In the genomic region with DNA sequence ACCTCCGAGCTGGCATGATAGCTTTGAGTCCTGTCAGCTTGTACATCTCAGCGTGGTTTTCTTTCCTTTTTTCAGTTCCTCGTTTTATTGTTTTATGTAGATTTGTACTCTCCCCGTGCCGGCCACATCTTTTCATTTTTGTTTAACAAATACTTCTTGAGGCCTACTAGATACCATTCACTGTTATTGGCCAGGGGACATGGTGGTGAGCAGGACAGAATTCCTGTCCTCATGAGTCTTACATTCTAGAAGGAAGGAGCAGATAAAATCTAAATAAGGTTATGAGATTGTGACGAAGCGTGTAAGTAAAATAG, we compare ENCODE assay signal across 8 cellular contexts. TPM values are rescaled to one million over a fixed set of nuclear protein-coding genes. Genes with fewer than 3 reads are reported as not detected.
DNase-seq lines count a peak whose midpoint lies in the region; ATAC-seq, FAIRE-seq and TF ChIP-seq lines count a peak whose summit lies in the region.

No MANE protein-coding gene starts in this region.

- no peaks in the 10 kb centered on the region for H3K27me3 ChIP-seq in CD4-positive, CD25-positive, alpha-beta regulatory T cell (ENCODE audit: control insufficient read depth, insufficient read depth, low read length)
- no peaks in the 10 kb centered on the region for H3K27me3 ChIP-seq in K562 (ENCODE audit: control insufficient read depth in 2 of 2, insufficient read depth in 2 of 2, low read length in 2 of 2)
- H3K27me3 ChIP-seq in mesendoderm (ENCODE audit: insufficient read depth, low read length, poor library complexity) = no peaks in the 10 kb centered on the region

- H3K79me2 ChIP-seq in K562 (ENCODE audit: control insufficient read depth, insufficient read depth, low read length) = peaks cover 66% of the 10 kb centered on the region
- H3K79me2 ChIP-seq in mesendoderm (ENCODE audit: control insufficient read depth, insufficient read depth, low read length) = peaks cover 46% of the 10 kb centered on the region

- DNase-seq in CD4-positive, CD25-positive, alpha-beta regulatory T cell = peak in 1 of 3 donors; percentile 46
- DNase-seq in K562 (ENCODE audit: extremely low read depth in 1 of 4, low spot score in 3 of 4) (no peak), mesendoderm (no peak), H4 (ENCODE audit: low spot score) (no peak), type B pancreatic cell (ENCODE audit: extremely low spot score, unreplicated experiment) (no peak)
- no peak for DNase-seq in activated naive CD4-positive, alpha-beta T cell treated with anti-CD3 and anti-CD28 coated beads, Interleukin-2, amount 50 U/mL, for 16 hours

- H3K9me1 ChIP-seq in K562 (ENCODE audit: control insufficient read depth, insufficient read depth, low read length) = no peaks in the 10 kb centered on the region

- TF ChIP-seq CTCF in K562 (IDR thresholded peaks at IDR 0.05 in 2 of 3, conservative IDR thresholded peaks at IDR 0.05 in 1 of 3; ENCODE audit: insufficient read depth in 2 of 3, low read depth in 1 of 3, low read length in 3 of 3) (no peak), type B pancreatic cell (conservative IDR thresholded peaks at IDR 0.05) (no peak)

- H2BK15ac ChIP-seq in mesendoderm (replicated peaks; ENCODE audit: low read depth) = no peak overlapping the region

- TF ChIP-seq POLR2A in K562 (conservative IDR thresholded peaks at IDR 0.05) = no peak

- H3K4ac ChIP-seq in mesendoderm (ENCODE audit: low read depth, low read length) = no peak overlapping the region

- no peaks in the 10 kb centered on the region for H3K9me3 Mint-ChIP-seq in CD4-positive, CD25-positive, alpha-beta regulatory T cell
- H3K9me3 Mint-ChIP-seq in type B pancreatic cell = no peaks in the 10 kb centered on the region

- H3K79me1 ChIP-seq in mesendoderm (ENCODE audit: low read length) = peaks cover 11% of the 10 kb centered on the region

- H3K18ac ChIP-seq in mesendoderm (ENCODE audit: low read length) = no peak overlapping the region

- H3K27me3 Mint-ChIP-seq in CD4-positive, CD25-positive, alpha-beta regulatory T cell = no peaks in the 10 kb centered on the region
- H3K27me3 Mint-ChIP-seq in type B pancreatic cell = no peaks in the 10 kb centered on the region

- H2BK120ac ChIP-seq in mesendoderm (ENCODE audit: low read depth, low read length) = no peak overlapping the region

- no peak overlapping the region for H4K5ac ChIP-seq in mesendoderm (ENCODE audit: low read length)

- peak overlapping the region; percentile 42; the same call in 1 of the 2 replicates for H2AFZ ChIP-seq in K562 (ENCODE audit: low read depth, low read length)

- H2AK5ac ChIP-seq in mesendoderm (ENCODE audit: low read length) = no peak overlapping the region

- POLR2A ChIA-PET in K562 (lab: Yijun Ruan, JAX) = interaction anchor here (1.9 kb wide), 1 partner anchor 12 kb away, joined by 6 read pairs; no protein-coding TSS in a partner anchor

- H3K27ac Mint-ChIP-seq in CD4-positive, CD25-positive, alpha-beta regulatory T cell = no peak overlapping the region
- H3K27ac Mint-ChIP-seq in type B pancreatic cell = no peak overlapping the region

- TF ChIP-seq RAD21 in K562 (CRISPR knock-in tag; conservative IDR thresholded peaks at IDR 0.05 in 1 of 2, IDR thresholded peaks at IDR 0.05 in 1 of 2) = no peak

- in situ Hi-C loops in K562 (cut with MboI) = no loop called here

- H3K4me1 ChIP-seq in CD4-positive, CD25-positive, alpha-beta regulatory T cell (ENCODE audit: control insufficient read depth, insufficient read depth, low read length, poor library complexity, severe bottlenecking) = peaks cover 41% of the 10 kb centered on the region
- H3K4me1 ChIP-seq in K562 (replicated peaks in 1 of 2; ENCODE audit: control insufficient read depth in 2 of 2, insufficient read depth in 2 of 2, low read length in 2 of 2) (peaks cover 19 to 23% of the 10 kb centered on the region in 2 experiments; a peak in 4 of 5 replicates), mesendoderm (ENCODE audit: control insufficient read depth, low read depth, low read length) (peaks cover 2% of the 10 kb centered on the region)

- CTCF ChIA-PET in K562 (lab: Yijun Ruan, JAX; ENCODE audit: low intra/inter-chr PET ratio) = no interaction called here

- H4K8ac ChIP-seq in mesendoderm (ENCODE audit: low read depth, low read length) = no peak overlapping the region

- no peak for ATAC-seq in CD4-positive, CD25-positive, alpha-beta regulatory T cell (ENCODE audit: low read depth in 2 of 2)
- ATAC-seq in GM19328 (IDR thresholded peaks at IDR 0.05; ENCODE audit: unreplicated experiment) = peak; percentile 38
- ATAC-seq in HG03571 (IDR thresholded peaks at IDR 0.05; ENCODE audit: unreplicated experiment) = peak; percentile 35
- no peak for ATAC-seq in K562

- H3K27ac ChIP-seq in CD4-positive, CD25-positive, alpha-beta regulatory T cell (ENCODE audit: insufficient read depth, low read length, poor library complexity, severe bottlenecking) = peak overlapping the region; percentile 77
- H3K27ac ChIP-seq in K562 (ENCODE audit: extremely low read depth, low read depth, low read length) (peak overlapping the region; percentile 80), mesendoderm (ENCODE audit: low read depth, low read length) (no peak overlapping the region)

- intact Hi-C loops in K562 (cut with micrococcal nuclease) = loop anchor here (2.0 to 10.0 kb wide), 4 partner anchors 65 to 437 kb away; a partner anchor contains a TSS

- TF ChIP-seq EP300 in K562 (IDR thresholded peaks at IDR 0.05; ENCODE audit: low read length) = no peak

- H3K23ac ChIP-seq in mesendoderm (ENCODE audit: low read length) = peak overlapping the region; percentile 80

- peak overlapping the region; percentile 82 to 99; a peak in 3 of 4 replicates for H3K9ac ChIP-seq in K562 (ENCODE audit: insufficient read depth in 1 of 2, low read depth in 2 of 2, low read length in 2 of 2)
- H3K9ac ChIP-seq in mesendoderm (ENCODE audit: low read length) = peak overlapping the region; percentile 90

- no peak for FAIRE-seq in K562 (lab: Jason Lieb, UNC)

- no TSS peak for BruUV-seq in K562 (replicated peaks; lab: Mats Ljungman, UMichigan)

- no peaks in the 10 kb centered on the region for H3K9me3 ChIP-seq in CD4-positive, CD25-positive, alpha-beta regulatory T cell (ENCODE audit: control insufficient read depth in 2 of 2, low read length in 2 of 2)
- H3K9me3 ChIP-seq in K562 (replicated peaks; ENCODE audit: control insufficient read depth, insufficient read depth, low read depth, low read length) = no peaks in the 10 kb centered on the region; the same call in 1 of the 2 replicates

- WGBS in K562 (ENCODE audit: insufficient coverage, low coverage, missing lambda C conversion rate) = 1% methylated on average over 7 of the region's 7 CpGs
- 100% methylated on average over 2 of the region's 7 CpGs for WGBS in mesendoderm (ENCODE audit: extremely low coverage, insufficient coverage, low lambda C conversion rate)

- H3K4me3 Mint-ChIP-seq in CD4-positive, CD25-positive, alpha-beta regulatory T cell = no peak overlapping the region
- no peak overlapping the region for H3K4me3 Mint-ChIP-seq in type B pancreatic cell

- no peaks in the 10 kb centered on the region for H4K20me1 ChIP-seq in K562 (replicated peaks; ENCODE audit: control insufficient read depth, insufficient read depth, low read length)

- H2BK5ac ChIP-seq in mesendoderm (ENCODE audit: low read length) = no peak overlapping the region

- peaks cover 13 to 23% (median 19%) of the 10 kb centered on the region in 4 donors for H3K4me1 Mint-ChIP-seq in CD4-positive, CD25-positive, alpha-beta regulatory T cell
- peaks cover 7% of the 10 kb centered on the region for H3K4me1 Mint-ChIP-seq in type B pancreatic cell (ENCODE audit: unreplicated experiment)

- H3K4me3 ChIP-seq in CD4-positive, CD25-positive, alpha-beta regulatory T cell (ENCODE audit: low read depth, low read length) = peak overlapping the region; percentile 97
- H3K4me3 ChIP-seq in K562 (peak overlapping the region; percentile 78), mesendoderm (ENCODE audit: low read length) (peak overlapping the region; percentile 92)

- H3K36me3 Mint-ChIP-seq in CD4-positive, CD25-positive, alpha-beta regulatory T cell = no peaks in the 10 kb centered on the region
- H3K36me3 Mint-ChIP-seq in type B pancreatic cell = no peaks in the 10 kb centered on the region

- no peaks in the 10 kb centered on the region for H3K36me3 ChIP-seq in CD4-positive, CD25-positive, alpha-beta regulatory T cell (ENCODE audit: control insufficient read depth, insufficient read depth, low read length)
- H3K36me3 ChIP-seq in K562 (ENCODE audit: control insufficient read depth, insufficient read depth, low read length) (no peaks in the 10 kb centered on the region; the same call in 2 of the 3 replicates), mesendoderm (ENCODE audit: control insufficient read depth, insufficient read depth, low read length) (no peaks in the 10 kb centered on the region)

- H3K4me2 ChIP-seq in K562 (ENCODE audit: insufficient read depth, low read length) (peak overlapping the region; percentile 72), mesendoderm (ENCODE audit: low read length) (peak overlapping the region; percentile 98)

- H3K56ac ChIP-seq in mesendoderm (ENCODE audit: low read length) = peak overlapping the region; percentile 91

TF ChIP-seq in K562, 482 proteins besides CTCF, POLR2A, EP300 and RAD21 (continues in another document):
- no peak for TF ChIP-seq SRSF7 (optimal IDR thresholded peaks at IDR 0.05; ENCODE audit: low read depth, low read length)

RNA-seq across cellular contexts. Expression of a gene that starts 1.2 kb away (rescaled TPM):
- 39.6 TPM for total RNA-seq in CD4-positive, CD25-positive, alpha-beta regulatory T cell
- 10 to 100 TPM; 17.1 to 24.2 (median 21.3) TPM for polyA plus RNA-seq in CD4-positive, CD25-positive, alpha-beta regulatory T cell
- 44.9 and 109 TPM in 2 replicates for total RNA-seq in K562 (2011; cell fraction: chromatin; rRNA removed; ENCODE audit: low replicate concordance)
- total RNA-seq in K562 (2011; cell fraction: nucleolus; rRNA removed) = 33.4 and 39.1 TPM in 2 replicates
- 72.1 and 87.3 TPM in 2 replicates for total RNA-seq in K562 (2011; cell fraction: nucleoplasm; rRNA removed)
- 21.6 and 22.2 TPM in 2 replicates for total RNA-seq in K562 (2014; rRNA removed)
- 37.9 and 44.3 TPM in 2 replicates for total RNA-seq in K562 (2014; rRNA removed; fragmentation: Illumina TruSeq; extraction: Trizol)
- total RNA-seq in K562 (2015; rRNA removed; fragmentation: Illumina TruSeq; extraction: Trizol) = 26.2 and 26.6 TPM in 2 replicates
- 29.5 and 30.2 TPM in 2 replicates for total RNA-seq in K562 (2021)
- polyA plus RNA-seq in K562 (2011; rRNA removed) = 31.3 and 40.3 TPM in 2 replicates
- polyA plus RNA-seq in K562 (2011; cell fraction: cytosol; rRNA removed) = 8.2 and 17.8 TPM in 2 replicates
- polyA plus RNA-seq in K562 (2011; cell fraction: nucleus; rRNA removed) = 15.1 and 24.8 TPM in 2 replicates
- polyA plus RNA-seq in K562 (2012) = 10.1 and 14.4 TPM in 2 replicates
- polyA plus RNA-seq in K562 (2014; fragmentation: Illumina TruSeq; extraction: Trizol) = 18.6 and 20.0 TPM in 2 replicates
- polyA plus RNA-seq in K562 (2014; fragmentation: Nextera tagmentation; extraction: Ambion mirVana) = 10 to 100 TPM; 29.2 to 31.9 TPM
- polyA plus RNA-seq in K562 (2014; rRNA removed) = 20.8 and 24.3 TPM in 2 replicates
- polyA minus RNA-seq in K562 (2011; rRNA and poly(A)+ RNA removed) = 55.0 and 55.6 TPM in 2 replicates
- polyA minus RNA-seq in K562 (2011; cell fraction: cytosol; rRNA and poly(A)+ RNA removed) = 35.7 and 38.8 TPM in 2 replicates
- polyA minus RNA-seq in K562 (2011; cell fraction: nucleus; rRNA and poly(A)+ RNA removed) = 20.1 and 44.8 TPM in 2 replicates
- polyA plus RNA-seq in mesendoderm (2013, experiment 1 of 2) = 26.9 TPM
- polyA plus RNA-seq in mesendoderm (2013, experiment 2 of 2) = 26.0 TPM
- total RNA-seq in H4 (2014; rRNA removed; shearing (Covaris generic)) = 21.2 and 24.4 TPM in 2 replicates
- total RNA-seq in type B pancreatic cell (ENCODE audit: low replicate concordance) = 28.3 and 41.4 TPM in 2 replicates

Comparison
In these comparisons a context has a peak if more than half of its experiments do, and no peak if none do; other contexts are left out.
1. ATAC-seq: peak in GM19328 (single experiment) and HG03571 (single experiment); none in CD4-positive, CD25-positive, alpha-beta regulatory T cell (0 of 2) and K562 (single experiment).
2. Peak in every context shown above with its lines, with median percentiles within 50 percentile points of each other: H3K4me3 ChIP-seq.